In genomic region chr4:8665406-8666360, GRCh38 we compare ENCODE assay signal across 22 cellular contexts.
DNase-seq lines count a peak whose midpoint lies in the region; ATAC-seq and TF ChIP-seq lines count a peak whose summit lies in the region.
"Had no signal": no experiment of that assay in that cellular context is flagged by ENCODE, and none has a peak within 500 bp of the region (broad histone marks: within the 10 kb centered on the region; RNA-seq: fewer than 3 reads in every experiment).

No MANE protein-coding gene starts in this region.

- WGBS in endodermal cell (ENCODE audit: insufficient coverage in 1 of 2, insufficient read length in 1 of 2), 2 experiments = 87 to 89% methylated on average over 6 to 19 of the region's 19 CpGs

- peaks cover 15% of the 10 kb centered on the region for H3K27me3 Mint-ChIP-seq in endodermal cell (ENCODE audit: insufficient read depth)
- H3K27me3 Mint-ChIP-seq: activated CD4-positive, alpha-beta T cell treated with anti-CD3 and anti-CD28 coated beads, Interleukin-2, amount 10 ng/mL, durations not matched to agents 7 days and 5 days had no signal

- TF ChIP-seq CTCF in endodermal cell (conservative IDR thresholded peaks at IDR 0.05) = no peak

- no peak overlapping the region for H3K9ac ChIP-seq in endodermal cell (ENCODE audit: extremely low read depth, low read length, poor library complexity, severe bottlenecking)

- no peak overlapping the region for H3K27ac Mint-ChIP-seq in endodermal cell
- H3K27ac Mint-ChIP-seq: activated CD4-positive, alpha-beta T cell treated with anti-CD3 and anti-CD28 coated beads, Interleukin-2, amount 10 ng/mL, durations not matched to agents 7 days and 5 days; activated CD8-positive, alpha-beta memory T cell treated with anti-CD3 and anti-CD28 coated beads, Interleukin-2, amount 10 ng/mL, durations not matched to agents 7 days and 5 days; activated T-cell treated with anti-CD3 and anti-CD28 coated beads, Interleukin-2, amount 50 U/mL, for 72 hours; CD4-positive, alpha-beta T cell; dendritic cell treated with granulocyte-macrophage colony-stimulating factor and Interleukin-4, amounts not matched to agents 40 ng/mL and 50 ng/mL, for 4 days; memory B cell; stimulated activated effector memory CD8-positive, alpha-beta T cell treated with anti-CD3 and anti-CD28 coated beads, Interleukin-12 subunit alpha, Interleukin-12 subunit beta, amount 100 ng/mL, for 72 hours had no signal

- H3K36me3 Mint-ChIP-seq in endodermal cell (ENCODE audit: low read depth) = no peaks in the 10 kb centered on the region
- H3K36me3 Mint-ChIP-seq: activated CD8-positive, alpha-beta memory T cell treated with anti-CD3 and anti-CD28 coated beads, Interleukin-2, amount 10 ng/mL, durations not matched to agents 7 days and 5 days; memory B cell; stimulated activated effector memory CD8-positive, alpha-beta T cell treated with anti-CD3 and anti-CD28 coated beads, Interleukin-12 subunit alpha, Interleukin-12 subunit beta, amount 100 ng/mL, for 72 hours had no signal

- H3K4me3 ChIP-seq in endodermal cell (ENCODE audit: low read length) (no peak overlapping the region), MG63 (no peak overlapping the region)
- H3K4me3 ChIP-seq: cardiac muscle cell had no signal

- H3K36me3 ChIP-seq in endodermal cell (ENCODE audit: control insufficient read depth, insufficient read depth, low read length) = no peaks in the 10 kb centered on the region
- H3K36me3 ChIP-seq in MG63 = no peaks in the 10 kb centered on the region
- H3K36me3 ChIP-seq: cardiac muscle cell had no signal

- DNase-seq in EH (ENCODE audit: low read depth) (peak; percentile 20), NCI-H82 (lab: John Stamatoyannopoulos, UW) (peak; percentile 60), endodermal cell (peak; percentile 29), renal cortical epithelial cell (ENCODE audit: low read depth) (peak; percentile 24), MG63 (no peak), NCI-H526 treated with DMSO at 0.1 percent for 48 hours (lab: John Stamatoyannopoulos, UW) (no peak)
- DNase-seq: activated CD4-positive, alpha-beta T cell treated with anti-CD3 and anti-CD28 coated beads, Interleukin-2, amount 10 ng/mL, durations not matched to agents 7 days and 5 days; activated CD8-positive, alpha-beta memory T cell treated with anti-CD3 and anti-CD28 coated beads, Interleukin-2, amount 10 ng/mL, durations not matched to agents 7 days and 5 days; activated naive CD4-positive, alpha-beta T cell treated with anti-CD3 and anti-CD28 coated beads, Interleukin-2, amount 50 U/mL, for 16 hours; activated T-cell treated with anti-CD3 and anti-CD28 coated beads, Interleukin-2, amount 50 U/mL, for 72 hours; CD4-positive, alpha-beta T cell; NCI-H1092 treated with DMSO at 0.1 percent for 48 hours; NCI-H1930; NCI-H69; stimulated activated CD4-positive, alpha-beta T cell treated with anti-CD3 and anti-CD28 coated beads, Interleukin-2, amount 100 ng/mL, for 48 hours; substantia nigra had no signal

- no peaks in the 10 kb centered on the region for H3K4me1 Mint-ChIP-seq in endodermal cell
- H3K4me1 Mint-ChIP-seq: activated CD4-positive, alpha-beta T cell treated with anti-CD3 and anti-CD28 coated beads, Interleukin-2, amount 10 ng/mL, durations not matched to agents 7 days and 5 days; activated CD8-positive, alpha-beta memory T cell treated with anti-CD3 and anti-CD28 coated beads, Interleukin-2, amount 10 ng/mL, durations not matched to agents 7 days and 5 days; memory B cell; stimulated activated effector memory CD8-positive, alpha-beta T cell treated with anti-CD3 and anti-CD28 coated beads, Interleukin-12 subunit alpha, Interleukin-12 subunit beta, amount 100 ng/mL, for 72 hours had no signal

- ATAC-seq in HG03439 (IDR thresholded peaks at IDR 0.05; ENCODE audit: unreplicated experiment) = no peak
- no peak for ATAC-seq in GM19467 (IDR thresholded peaks at IDR 0.05; ENCODE audit: unreplicated experiment)
- ATAC-seq: activated CD8-positive, alpha-beta memory T cell treated with anti-CD3 and anti-CD28 coated beads, Interleukin-2, amount 10 ng/mL, durations not matched to agents 7 days and 5 days; activated T-cell treated with anti-CD3 and anti-CD28 coated beads, Interleukin-2, amount 50 U/mL, for 72 hours; stimulated activated effector memory CD8-positive, alpha-beta T cell treated with anti-CD3 and anti-CD28 coated beads, Interleukin-12 subunit alpha, Interleukin-12 subunit beta, amount 100 ng/mL, for 72 hours had no signal

- H3K9me3 ChIP-seq in endodermal cell (ENCODE audit: control insufficient read depth, low read length) (no peaks in the 10 kb centered on the region), MG63 (no peaks in the 10 kb centered on the region)

- H3K27me3 ChIP-seq in endodermal cell (ENCODE audit: control insufficient read depth, insufficient read depth, low read length, poor library complexity, severe bottlenecking) = peaks cover 7% of the 10 kb centered on the region
- no peaks in the 10 kb centered on the region; the same call in 1 of the 2 replicates for H3K27me3 ChIP-seq in MG63

- no peak overlapping the region for H3K27ac ChIP-seq in endodermal cell (ENCODE audit: low read depth, low read length)
- H3K27ac ChIP-seq: cardiac muscle cell had no signal

- no peak overlapping the region for H3K4me3 Mint-ChIP-seq in endodermal cell
- H3K4me3 Mint-ChIP-seq: activated CD4-positive, alpha-beta T cell treated with anti-CD3 and anti-CD28 coated beads, Interleukin-2, amount 10 ng/mL, durations not matched to agents 7 days and 5 days; activated CD8-positive, alpha-beta memory T cell treated with anti-CD3 and anti-CD28 coated beads, Interleukin-2, amount 10 ng/mL, durations not matched to agents 7 days and 5 days; activated T-cell treated with anti-CD3 and anti-CD28 coated beads, Interleukin-2, amount 50 U/mL, for 72 hours; CD4-positive, alpha-beta T cell; dendritic cell treated with granulocyte-macrophage colony-stimulating factor and Interleukin-4, amounts not matched to agents 40 ng/mL and 50 ng/mL, for 4 days; memory B cell; stimulated activated effector memory CD8-positive, alpha-beta T cell treated with anti-CD3 and anti-CD28 coated beads, Interleukin-12 subunit alpha, Interleukin-12 subunit beta, amount 100 ng/mL, for 72 hours had no signal

- no peaks in the 10 kb centered on the region for H3K4me1 ChIP-seq in endodermal cell (ENCODE audit: control insufficient read depth, insufficient read depth, low read length)

- H3K9me3 Mint-ChIP-seq in endodermal cell = no peaks in the 10 kb centered on the region
- H3K9me3 Mint-ChIP-seq: activated CD4-positive, alpha-beta T cell treated with anti-CD3 and anti-CD28 coated beads, Interleukin-2, amount 10 ng/mL, durations not matched to agents 7 days and 5 days; activated T-cell treated with anti-CD3 and anti-CD28 coated beads, Interleukin-2, amount 50 U/mL, for 72 hours; CD4-positive, alpha-beta T cell; dendritic cell treated with granulocyte-macrophage colony-stimulating factor and Interleukin-4, amounts not matched to agents 40 ng/mL and 50 ng/mL, for 4 days; stimulated activated effector memory CD8-positive, alpha-beta T cell treated with anti-CD3 and anti-CD28 coated beads, Interleukin-12 subunit alpha, Interleukin-12 subunit beta, amount 100 ng/mL, for 72 hours had no signal

Comparison
In these comparisons a context has a peak if more than half of its experiments do, and no peak if none do; other contexts are left out.
1. DNase-seq: peak in EH (single experiment), NCI-H82 (single experiment), endodermal cell (single experiment) and renal cortical epithelial cell (single experiment); none in MG63 (single experiment) and NCI-H526 treated with DMSO at 0.1 percent for 48 hours (single experiment).